Comparison of ENCODE assay signal across 22 cellular contexts in the genomic region with DNA sequence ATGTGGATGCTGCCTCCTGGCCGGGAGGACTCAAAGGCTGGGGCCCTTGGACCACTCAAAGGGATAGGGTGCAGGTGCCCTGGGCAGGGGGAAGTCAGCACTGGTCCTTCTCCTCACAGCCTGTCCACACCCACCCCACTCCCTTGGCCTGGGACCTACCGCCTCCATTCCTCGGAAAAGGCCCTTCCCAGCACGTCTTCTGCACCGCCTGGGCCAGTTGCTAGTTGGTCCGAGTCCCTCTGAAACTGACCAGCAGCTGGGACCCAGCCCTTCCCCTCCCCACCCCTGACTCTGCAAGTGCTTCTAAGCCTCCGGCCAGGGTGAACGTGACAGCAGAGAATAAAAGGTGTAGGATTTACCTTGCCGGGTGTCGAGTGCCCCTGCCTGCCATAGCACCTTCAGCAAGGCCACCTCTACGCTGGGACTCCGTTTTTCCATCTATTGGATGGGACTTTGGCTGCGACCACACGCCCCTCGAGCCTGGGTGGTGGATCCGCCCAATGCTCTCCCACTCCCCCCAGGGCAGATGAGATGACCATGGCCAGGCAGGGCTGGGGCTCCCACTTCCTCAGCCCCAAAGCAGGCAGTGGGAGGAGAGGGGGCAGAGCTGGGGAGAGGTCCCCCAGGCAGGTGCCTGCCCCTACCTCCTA. TPM values are rescaled to one million over a fixed set of nuclear protein-coding genes. Genes with fewer than 3 reads are reported as not detected.
DNase-seq lines count a peak whose midpoint lies in the region; ATAC-seq and TF ChIP-seq lines count a peak whose summit lies in the region.
"Had no signal": no experiment of that assay in that cellular context is flagged by ENCODE, and none has a peak within 500 bp of the region (broad histone marks: within the 10 kb centered on the region; RNA-seq: fewer than 3 reads in every experiment).

No MANE protein-coding gene starts in this region.

- no peak overlapping the region for H3K14ac ChIP-seq in neuronal stem cell (ENCODE audit: low read length)

- H3K27ac ChIP-seq in left ventricle myocardium inferior (replicated peaks) (peak overlapping the region; percentile 76), neuronal stem cell (replicated peaks; ENCODE audit: low read length) (no peak overlapping the region), upper lobe of right lung (peak overlapping the region; percentile 70)
- H3K27ac ChIP-seq: HL-60 had no signal

- H2BK120ac ChIP-seq in neuronal stem cell (ENCODE audit: low read depth, low read length) = no peak overlapping the region

- no peaks in the 10 kb centered on the region for H3K36me3 Mint-ChIP-seq in T-helper 17 cell (ENCODE audit: low read depth)

- no peaks in the 10 kb centered on the region for H3K27me3 ChIP-seq in left ventricle myocardium inferior (ENCODE audit: low read depth)
- no peaks in the 10 kb centered on the region for H3K27me3 ChIP-seq in neuronal stem cell (ENCODE audit: control insufficient read depth in 3 of 3, insufficient read depth in 3 of 3, low read depth in 1 of 3, low read length in 3 of 3)
- no peaks in the 10 kb centered on the region for H3K27me3 ChIP-seq in upper lobe of right lung
- H3K27me3 ChIP-seq: testis had no signal

- peaks cover 10% of the 10 kb centered on the region for H3K79me1 ChIP-seq in neuronal stem cell (ENCODE audit: low read depth, low read length)

- no peak overlapping the region for H3K4me3 Mint-ChIP-seq in T-helper 17 cell
- H3K4me3 Mint-ChIP-seq: activated naive CD4-positive, alpha-beta T cell treated with anti-CD3 and anti-CD28 coated beads for 36 hours; HFFc6 had no signal

- H3K27ac Mint-ChIP-seq in T-helper 17 cell = no peak overlapping the region
- H3K27ac Mint-ChIP-seq: activated naive CD4-positive, alpha-beta T cell treated with anti-CD3 and anti-CD28 coated beads for 36 hours; HFFc6 had no signal

- no peaks in the 10 kb centered on the region for H3K9me3 ChIP-seq in T-helper 17 cell (ENCODE audit: control insufficient read depth, low read length, poor library complexity, severe bottlenecking)
- no peaks in the 10 kb centered on the region for H3K9me3 ChIP-seq in left ventricle myocardium inferior (replicated peaks)
- no peaks in the 10 kb centered on the region for H3K9me3 ChIP-seq in neuronal stem cell (replicated peaks in 1 of 2; ENCODE audit: control insufficient read depth in 2 of 2, insufficient read depth in 1 of 2, low read depth in 1 of 2, low read length in 2 of 2)
- no peaks in the 10 kb centered on the region for H3K9me3 ChIP-seq in upper lobe of right lung
- H3K9me3 ChIP-seq: testis had no signal

- peak overlapping the region; percentile 5 for H3K18ac ChIP-seq in neuronal stem cell (ENCODE audit: low read length)

- peak; percentile 2 to 8 (median 5) for DNase-seq in T-helper 17 cell
- DNase-seq in left ventricle myocardium inferior = peak; percentile 38
- DNase-seq in neuronal stem cell (ENCODE audit: low spot score) = no peak
- DNase-seq in upper lobe of right lung = peak; percentile 43
- no peak for DNase-seq in NCI-H69 (lab: John Stamatoyannopoulos, UW)
- DNase-seq in NCI-H187 treated with DMSO at 0.1 percent for 48 hours (lab: John Stamatoyannopoulos, UW) = no peak
- DNase-seq: activated CD4-positive, CD25-positive, alpha-beta regulatory T cell treated with anti-CD3 and anti-CD28 coated beads, Interleukin-2, amount 50 U/mL, for 72 hours; activated CD8-positive, alpha-beta memory T cell treated with anti-CD3 and anti-CD28 coated beads for 24 hours; activated naive CD4-positive, alpha-beta T cell treated with anti-CD3 and anti-CD28 coated beads for 36 hours; activated T-cell treated with anti-CD3 and anti-CD28 coated beads, Interleukin-2, amount 50 U/mL, for 48 hours; Calu3; cerebellar nuclear complex; effector CD4-positive, alpha-beta T cell; HFFc6; NCI-H1417 treated with DMSO at 0.1 percent for 48 hours; NCI-H510A; nucleus accumbens; testis had no signal

- H2BK12ac ChIP-seq in neuronal stem cell (ENCODE audit: low read length) = no peak overlapping the region

- H3K4me2 ChIP-seq in neuronal stem cell (ENCODE audit: insufficient read depth, low read length, poor library complexity, severe bottlenecking) = no peak overlapping the region

- H3K4ac ChIP-seq in neuronal stem cell (ENCODE audit: low read length) = no peak overlapping the region

- H3K4me3 ChIP-seq in left ventricle myocardium inferior (no peak overlapping the region), neuronal stem cell (ENCODE audit: low read length in 2 of 2) (no peak overlapping the region), upper lobe of right lung (no peak overlapping the region)
- H3K4me3 ChIP-seq: testis had no signal

- no peaks in the 10 kb centered on the region for H3K4me1 Mint-ChIP-seq in T-helper 17 cell

- no peak overlapping the region for H2AK5ac ChIP-seq in neuronal stem cell (ENCODE audit: low read depth, low read length)

- no peaks in the 10 kb centered on the region for H3K27me3 Mint-ChIP-seq in T-helper 17 cell

- H3K4me1 ChIP-seq in left ventricle myocardium inferior (peaks cover 64% of the 10 kb centered on the region), neuronal stem cell (ENCODE audit: control insufficient read depth in 2 of 2, insufficient read depth in 1 of 2, low read depth in 1 of 2, low read length in 2 of 2) (no peaks in the 10 kb centered on the region), upper lobe of right lung (peaks cover 20% of the 10 kb centered on the region)

- no peak for TF ChIP-seq CTCF in left ventricle myocardium inferior (IDR thresholded peaks at IDR 0.05; ENCODE audit: borderline replicate concordance)
- no peak for TF ChIP-seq CTCF in upper lobe of right lung (IDR thresholded peaks at IDR 0.05)

- H2AFZ ChIP-seq in neuronal stem cell (ENCODE audit: low read length) = no peak overlapping the region

- intact Hi-C loops in left ventricle myocardium inferior (cut with micrococcal nuclease) (no loop called here), upper lobe of right lung (cut with DNase I) (no loop called here)

- H4K91ac ChIP-seq in neuronal stem cell (ENCODE audit: low read depth, low read length, poor library complexity) = no peak overlapping the region

- ATAC-seq in T-helper 17 cell (no peak), upper lobe of right lung (no peak), GM19455 (IDR thresholded peaks at IDR 0.05; ENCODE audit: unreplicated experiment) (no peak)
- ATAC-seq: esophagus mucosa, SK-N-SH treated with all-trans-retinoic acid at 6 μM for 48 hours had no signal

- H3K36me3 ChIP-seq in left ventricle myocardium inferior = peaks cover 2% of the 10 kb centered on the region
- peaks cover 4 to 26% of the 10 kb centered on the region in 2 donors for H3K36me3 ChIP-seq in neuronal stem cell (replicated peaks in 1 of 2; ENCODE audit: control insufficient read depth in 2 of 2, insufficient read depth in 2 of 2, low read length in 2 of 2)
- no peaks in the 10 kb centered on the region for H3K36me3 ChIP-seq in upper lobe of right lung

- peak overlapping the region; percentile 39 for H2BK5ac ChIP-seq in neuronal stem cell (ENCODE audit: low read length)

- no CpG with 5 or more reads among the region's 16 CpGs for WGBS in neuronal stem cell (ENCODE audit: extremely low coverage in 2 of 2, insufficient read length in 2 of 2, insufficient replicate concordance in 1 of 2), 2 donors

- H2BK15ac ChIP-seq in neuronal stem cell (ENCODE audit: low read length) = no peak overlapping the region

- H4K8ac ChIP-seq in neuronal stem cell (ENCODE audit: low read depth, low read length) = no peak overlapping the region

- H3K9ac ChIP-seq in neuronal stem cell (ENCODE audit: low read depth, low read length, poor library complexity) = no peak overlapping the region

- peak overlapping the region; percentile 44 for H3K23ac ChIP-seq in neuronal stem cell (ENCODE audit: low read depth, low read length, poor library complexity)

RNA-seq across cellular contexts. Expression of gene OSBPL5, which starts 37.3 kb away (rescaled TPM):
- total RNA-seq in T-helper 17 cell (1 to 10 TPM; 6.8 to 8.1 TPM), left ventricle myocardium inferior (11.4 TPM), upper lobe of right lung (52.6 TPM)
- 9.5 TPM for polyA plus RNA-seq in neuronal stem cell (2013, experiment 1 of 2)
- 9.7 TPM for polyA plus RNA-seq in neuronal stem cell (2013, experiment 2 of 2)

Comparison
In these comparisons a context has a peak if more than half of its experiments do, and no peak if none do; other contexts are left out.
1. DNase-seq: peak in T-helper 17 cell (3 of 3), left ventricle myocardium inferior (single experiment) and upper lobe of right lung (single experiment); none in neuronal stem cell (single experiment), NCI-H69 (single experiment) and NCI-H187 treated with DMSO at 0.1 percent for 48 hours (single experiment).